ENCODE assay signal across 15 cellular contexts in the genomic region with DNA sequence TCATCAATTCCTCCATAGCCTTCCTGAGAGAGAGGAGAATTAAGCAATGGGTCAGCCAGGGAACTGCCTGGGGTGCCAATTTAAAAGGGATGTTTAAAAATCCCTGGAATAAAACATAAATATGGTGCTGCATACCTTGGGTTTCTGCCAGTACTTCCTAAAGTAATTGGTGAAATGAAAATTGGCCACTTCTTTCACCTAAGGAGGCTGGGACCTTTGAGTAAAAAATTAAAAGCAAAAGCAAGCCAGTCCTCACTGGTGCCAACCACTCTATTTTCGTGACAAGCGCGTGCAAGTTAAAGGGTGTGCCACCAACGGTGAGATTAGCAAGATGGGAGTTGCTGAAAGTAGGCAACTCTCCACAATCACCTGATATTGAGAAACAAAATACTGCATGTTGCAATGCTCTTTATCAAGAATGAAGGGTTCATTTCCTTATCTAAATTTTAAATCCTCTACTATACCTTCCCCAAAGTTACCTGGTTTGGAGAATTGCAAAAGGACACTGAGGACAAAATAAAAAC. TPM values are rescaled to one million over a fixed set of nuclear protein-coding genes. Genes with fewer than 3 reads are reported as not detected.
"Had no signal": no experiment of that assay in that cellular context is flagged by ENCODE, and none has a peak within 500 bp of the region (broad histone marks: within the 10 kb centered on the region; RNA-seq: fewer than 3 reads in every experiment).

No MANE protein-coding gene starts in this region.

- H3K27ac ChIP-seq: hepatocyte, transverse colon had no signal

- H3K4me1 ChIP-seq: transverse colon had no signal

- H3K27me3 Mint-ChIP-seq: activated CD4-positive, alpha-beta T cell treated with anti-CD3 and anti-CD28 coated beads, Interleukin-2, amount 10 ng/mL, durations not matched to agents 7 days and 5 days; dendritic cell treated with granulocyte-macrophage colony-stimulating factor and Interleukin-4, amounts not matched to agents 40 ng/mL and 50 ng/mL, for 4 days; memory B cell; stimulated activated memory B cell treated with anti-CD40 and anti-IgM and Interleukin-4, amounts not matched to agents 10 μg/mL and 1 μg/mL and 100 μg/mL, for 72 hours had no signal

- H3K9me3 Mint-ChIP-seq: activated CD4-positive, alpha-beta T cell treated with anti-CD3 and anti-CD28 coated beads, Interleukin-2, amount 10 ng/mL, durations not matched to agents 7 days and 5 days; dendritic cell treated with granulocyte-macrophage colony-stimulating factor and Interleukin-4, amounts not matched to agents 40 ng/mL and 50 ng/mL, for 4 days; memory B cell; naive thymus-derived CD8-positive, alpha-beta T cell; stimulated activated memory B cell treated with anti-CD40 and anti-IgM and Interleukin-4, amounts not matched to agents 10 μg/mL and 1 μg/mL and 100 μg/mL, for 72 hours had no signal

- H3K9me3 ChIP-seq: transverse colon had no signal

- H3K27me3 ChIP-seq: hepatocyte, transverse colon had no signal

- ATAC-seq: left lobe of liver; naive thymus-derived CD8-positive, alpha-beta T cell; stimulated activated memory B cell treated with anti-CD40 and anti-IgM and Interleukin-4, amounts not matched to agents 10 μg/mL and 1 μg/mL and 100 μg/mL, for 72 hours had no signal

- H3K4me3 Mint-ChIP-seq: activated CD4-positive, alpha-beta T cell treated with anti-CD3 and anti-CD28 coated beads, Interleukin-2, amount 10 ng/mL, durations not matched to agents 7 days and 5 days; dendritic cell treated with granulocyte-macrophage colony-stimulating factor and Interleukin-4, amounts not matched to agents 40 ng/mL and 50 ng/mL, for 4 days; memory B cell; naive thymus-derived CD8-positive, alpha-beta T cell; stimulated activated memory B cell treated with anti-CD40 and anti-IgM and Interleukin-4, amounts not matched to agents 10 μg/mL and 1 μg/mL and 100 μg/mL, for 72 hours had no signal

- H3K4me3 ChIP-seq: hepatocyte, transverse colon had no signal

- H3K36me3 ChIP-seq: transverse colon had no signal

- H3K27ac Mint-ChIP-seq: activated CD4-positive, alpha-beta T cell treated with anti-CD3 and anti-CD28 coated beads, Interleukin-2, amount 10 ng/mL, durations not matched to agents 7 days and 5 days; dendritic cell treated with granulocyte-macrophage colony-stimulating factor and Interleukin-4, amounts not matched to agents 40 ng/mL and 50 ng/mL, for 4 days; memory B cell; naive thymus-derived CD8-positive, alpha-beta T cell; stimulated activated memory B cell treated with anti-CD40 and anti-IgM and Interleukin-4, amounts not matched to agents 10 μg/mL and 1 μg/mL and 100 μg/mL, for 72 hours had no signal

- H3K36me3 Mint-ChIP-seq: memory B cell; stimulated activated memory B cell treated with anti-CD40 and anti-IgM and Interleukin-4, amounts not matched to agents 10 μg/mL and 1 μg/mL and 100 μg/mL, for 72 hours had no signal

- H3K4me1 Mint-ChIP-seq: activated CD4-positive, alpha-beta T cell treated with anti-CD3 and anti-CD28 coated beads, Interleukin-2, amount 10 ng/mL, durations not matched to agents 7 days and 5 days; memory B cell; stimulated activated memory B cell treated with anti-CD40 and anti-IgM and Interleukin-4, amounts not matched to agents 10 μg/mL and 1 μg/mL and 100 μg/mL, for 72 hours had no signal

- DNase-seq: activated CD4-positive, alpha-beta T cell treated with anti-CD3 and anti-CD28 coated beads, Interleukin-2, amount 10 ng/mL, durations not matched to agents 7 days and 5 days; activated CD8-positive, alpha-beta memory T cell treated with anti-CD3 and anti-CD28 coated beads for 24 hours; activated gamma-delta T cell treated with Interleukin-2 at 50 U/mL for 16 hours; aorta; effector memory CD4-positive, alpha-beta T cell; islet precursor cell; naive thymus-derived CD8-positive, alpha-beta T cell; posterior cingulate gyrus; stimulated activated CD4-positive, alpha-beta T cell treated with anti-CD3 and anti-CD28 coated beads, Interleukin-2, amount 100 ng/mL, for 48 hours; transverse colon had no signal

RNA-seq across cellular contexts. Expression of a gene that starts 19.7 kb away (rescaled TPM):
- total RNA-seq: activated CD4-positive, alpha-beta T cell treated with anti-CD3 and anti-CD28 coated beads, Interleukin-2, amount 10 ng/mL, durations not matched to agents 7 days and 5 days; naive thymus-derived CD8-positive, alpha-beta T cell had no signal
- polyA plus RNA-seq: aorta; naive thymus-derived CD8-positive, alpha-beta T cell had no signal
